ENCODE assay signal across 8 cellular contexts in the genomic region with DNA sequence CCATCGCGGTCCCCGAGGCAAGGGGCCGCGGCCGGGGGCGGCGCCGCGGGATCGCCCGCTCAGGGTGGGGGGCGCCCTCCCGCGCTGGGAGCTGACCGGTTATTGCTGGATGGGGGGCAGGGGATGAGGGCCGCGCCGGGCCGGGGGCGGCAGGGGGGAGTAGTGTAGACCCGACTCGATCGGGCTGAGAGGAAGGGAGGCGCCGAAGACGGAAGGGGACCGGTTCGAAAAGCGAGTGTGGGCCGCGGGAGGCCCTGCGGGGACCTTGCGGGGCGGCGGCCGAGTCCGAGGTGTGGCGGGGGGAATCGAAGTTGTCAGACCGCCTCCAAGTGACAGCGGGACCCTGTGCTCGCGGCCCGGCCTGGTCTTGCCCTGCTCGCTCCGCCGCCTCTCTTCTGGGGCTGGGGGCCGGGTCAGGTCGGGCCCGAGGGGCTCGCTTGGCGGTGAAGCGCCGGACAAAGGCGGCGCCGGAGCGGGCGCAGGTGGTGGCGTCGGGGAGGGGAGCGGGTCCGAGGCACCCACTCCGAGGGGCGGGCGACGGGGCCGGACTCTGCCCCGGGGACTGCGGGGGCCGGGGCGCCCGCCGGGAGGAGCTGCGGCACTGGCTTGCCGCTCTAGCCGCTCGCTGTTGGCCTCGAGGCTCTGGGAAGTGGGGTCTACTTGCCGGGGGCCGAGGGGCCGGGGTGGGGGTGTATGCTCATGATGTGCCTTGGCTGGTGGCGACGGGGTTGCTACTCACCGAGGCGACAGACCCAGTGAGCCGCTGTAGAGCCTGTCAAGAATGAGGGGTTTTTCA. TPM values are rescaled to one million over a fixed set of nuclear protein-coding genes. Genes with fewer than 3 reads are reported as not detected.
DNase-seq lines count a peak whose midpoint lies in the region; ATAC-seq, FAIRE-seq and TF ChIP-seq lines count a peak whose summit lies in the region.

No MANE protein-coding gene starts in this region.

- peaks cover 0 to 16% (median 0%) of the 10 kb centered on the region in 11 experiments; a peak in 7 of 22 replicates for H3K36me3 ChIP-seq in BLaER1 treated with 17β-estradiol and CSF1 and Interleukin-3, amounts not matched to agents 10 nM and 100 nM
- no peaks in the 10 kb centered on the region for H3K36me3 ChIP-seq in prostate gland

- H3K23me2 ChIP-seq in H9 (ENCODE audit: insufficient read length, low read depth, low read length, poor library complexity, severe bottlenecking) = peaks cover 34% of the 10 kb centered on the region

- H3K27ac ChIP-seq in BLaER1 treated with 17β-estradiol and CSF1 and Interleukin-3, amounts not matched to agents 10 nM and 100 nM = peak overlapping the region; percentile 65 to 83 (median 77)
- no peak overlapping the region for H3K27ac ChIP-seq in H9 (ENCODE audit: insufficient read length, low read depth, low read length)
- peak overlapping the region; percentile 27 to 45 for H3K27ac ChIP-seq in prostate gland

- no peak overlapping the region for H3K56ac ChIP-seq in H9 (ENCODE audit: insufficient read length, low read depth, low read length)

- no peak overlapping the region for H4K91ac ChIP-seq in H9 (ENCODE audit: insufficient read length, low read depth, low read length)

- H3K9ac ChIP-seq in BLaER1 treated with 17β-estradiol and CSF1 and Interleukin-3, amounts not matched to agents 10 nM and 100 nM = peak overlapping the region; percentile 72 to 93 (median 87)
- H3K9ac ChIP-seq in H9 (ENCODE audit: extremely low read depth, insufficient read length, low read length) = peak overlapping the region; percentile 22

- peaks cover 68 to 71% of the 10 kb centered on the region in 2 experiments for H3K4me1 Mint-ChIP-seq in H9
- H3K4me1 Mint-ChIP-seq in activated CD4-positive, alpha-beta memory T cell treated with anti-CD3 and anti-CD28 coated beads, Interleukin-2, amount 10 ng/mL, durations not matched to agents 7 days and 5 days = peaks cover 41% of the 10 kb centered on the region

- peak overlapping the region in 1 of 3 experiments; percentile 11; a peak in 2 of 7 replicates for H3K27ac Mint-ChIP-seq in H9
- peak overlapping the region; percentile 49 for H3K27ac Mint-ChIP-seq in activated CD4-positive, alpha-beta memory T cell treated with anti-CD3 and anti-CD28 coated beads, Interleukin-2, amount 10 ng/mL, durations not matched to agents 7 days and 5 days

- peak overlapping the region; percentile 9 for H3K18ac ChIP-seq in H9 (ENCODE audit: insufficient read length, low read depth, low read length)

- DNase-seq in H9 (no peak), fibroblast of pulmonary artery (ENCODE audit: low read depth) (no peak), prostate gland (ENCODE audit: low spot score) (no peak), D721Med (ENCODE audit: insufficient read length, low spot score) (no peak)
- peak; percentile 34 for DNase-seq in activated CD4-positive, alpha-beta memory T cell treated with anti-CD3 and anti-CD28 coated beads, Interleukin-2, amount 10 ng/mL, durations not matched to agents 7 days and 5 days

- peaks cover 15 to 45% (median 25%) of the 10 kb centered on the region in 11 experiments; a peak in 19 of 22 replicates for H3K27me3 ChIP-seq in BLaER1 treated with 17β-estradiol and CSF1 and Interleukin-3, amounts not matched to agents 10 nM and 100 nM
- H3K27me3 ChIP-seq in H9 (ENCODE audit: insufficient read depth, low read length) (no peaks in the 10 kb centered on the region), prostate gland (replicated peaks; ENCODE audit: insufficient read depth) (no peaks in the 10 kb centered on the region)

- H3K79me2 ChIP-seq in H9 (ENCODE audit: insufficient read depth, low read length) = peaks cover 43% of the 10 kb centered on the region; the same call in 1 of the 2 replicates

- no peak overlapping the region for H4K5ac ChIP-seq in H9 (ENCODE audit: insufficient read length, low read depth, low read length)

- no peaks in the 10 kb centered on the region for H3K9me3 Mint-ChIP-seq in H9
- no peaks in the 10 kb centered on the region for H3K9me3 Mint-ChIP-seq in activated CD4-positive, alpha-beta memory T cell treated with anti-CD3 and anti-CD28 coated beads, Interleukin-2, amount 10 ng/mL, durations not matched to agents 7 days and 5 days

- no peak overlapping the region for H2AK5ac ChIP-seq in H9 (ENCODE audit: insufficient read length, low read length)

- H4K8ac ChIP-seq in H9 (replicated peaks; ENCODE audit: insufficient read length, low read depth, low read length) = no peak overlapping the region

- peak overlapping the region; percentile 91 to 99 (median 95) for H3K4me2 ChIP-seq in BLaER1 treated with 17β-estradiol and CSF1 and Interleukin-3, amounts not matched to agents 10 nM and 100 nM
- H3K4me2 ChIP-seq in H9 (ENCODE audit: insufficient read depth, insufficient read length, low read length) = peak overlapping the region; percentile 66

- no peak overlapping the region for H2AFZ ChIP-seq in H9 (ENCODE audit: low read length)

- ATAC-seq in GM19328 (IDR thresholded peaks at IDR 0.05; ENCODE audit: unreplicated experiment) (no peak), HG02938 (IDR thresholded peaks at IDR 0.05; ENCODE audit: unreplicated experiment) (no peak)

- H2BK20ac ChIP-seq in H9 (ENCODE audit: low read depth, low read length, poor library complexity, severe bottlenecking) = no peak overlapping the region

- intact Hi-C loops in prostate gland (cut with DNase I) = loop anchor here (5.0 kb wide), 1 partner anchor 125 kb away; a partner anchor contains a TSS

- CTCF ChIA-PET in activated CD4-positive, alpha-beta memory T cell treated with anti-CD3 and anti-CD28 coated beads, Interleukin-2, amount 10 ng/mL, durations not matched to agents 7 days and 5 days (lab: Charles Lee) = interaction anchor here (0.7 to 2.9 kb wide), 10 partner anchors 9 to 167 kb away, joined by 3 to 11 read pairs (median 4); no protein-coding TSS in a partner anchor

- TF ChIP-seq CTCF in H9 (conservative IDR thresholded peaks at IDR 0.05) = no peak
- TF ChIP-seq CTCF in fibroblast of pulmonary artery (IDR thresholded peaks at IDR 0.05; ENCODE audit: low read length, missing control alignments) = no peak
- TF ChIP-seq CTCF in prostate gland (IDR thresholded peaks at IDR 0.05) = peak in 2 of 4 experiments; percentile 22 to 23
- no peak for TF ChIP-seq CTCF in D721Med (IDR thresholded peaks at IDR 0.05; ENCODE audit: insufficient read depth, missing control alignments)

- peaks cover 9% of the 10 kb centered on the region; the same call in 1 of the 2 replicates for H3K27me3 Mint-ChIP-seq in H9 (ENCODE audit: low read depth)
- H3K27me3 Mint-ChIP-seq in activated CD4-positive, alpha-beta memory T cell treated with anti-CD3 and anti-CD28 coated beads, Interleukin-2, amount 10 ng/mL, durations not matched to agents 7 days and 5 days = peaks cover 46% of the 10 kb centered on the region

- WGBS in H9 (ENCODE audit: extremely low coverage, insufficient read length, low lambda C conversion rate) = no CpG with 5 or more reads among the region's 88 CpGs
- under 1% methylated on average over 46 of the region's 88 CpGs for WGBS in prostate gland

- no peak overlapping the region for H3K4ac ChIP-seq in H9 (ENCODE audit: low read depth, low read length)

- peak overlapping the region; percentile 90 to 95 for H3K4me3 Mint-ChIP-seq in H9
- peak overlapping the region; percentile 87 for H3K4me3 Mint-ChIP-seq in activated CD4-positive, alpha-beta memory T cell treated with anti-CD3 and anti-CD28 coated beads, Interleukin-2, amount 10 ng/mL, durations not matched to agents 7 days and 5 days

- POLR2A ChIA-PET in activated CD4-positive, alpha-beta memory T cell treated with anti-CD3 and anti-CD28 coated beads, Interleukin-2, amount 10 ng/mL, durations not matched to agents 7 days and 5 days (lab: Charles Lee) = interaction anchor here (0.6 to 4.9 kb wide), 10 partner anchors 10 to 280 kb away, joined by 3 to 68 read pairs (median 3); a partner anchor contains a TSS

- no peak overlapping the region for H2BK120ac ChIP-seq in H9 (ENCODE audit: low read depth, low read length, poor library complexity, severe bottlenecking)

- H2BK15ac ChIP-seq in H9 (ENCODE audit: low read depth, low read length) = no peak overlapping the region

- H3K79me1 ChIP-seq in H9 (ENCODE audit: insufficient read depth, low read depth, low read length, poor library complexity, severe bottlenecking) = peaks cover 8% of the 10 kb centered on the region

- H2BK5ac ChIP-seq in H9 (ENCODE audit: insufficient read length, low read length) = no peak overlapping the region

- no peak for FAIRE-seq in D721Med (lab: Jason Lieb, UNC)

- H3K9me3 ChIP-seq in BLaER1 treated with 17β-estradiol and CSF1 and Interleukin-3, amounts not matched to agents 10 nM and 100 nM (replicated peaks in 1 of 11) = no peaks in the 10 kb centered on the region
- H3K9me3 ChIP-seq in H9 (ENCODE audit: control insufficient read depth, low read depth, low read length) (no peaks in the 10 kb centered on the region), prostate gland (no peaks in the 10 kb centered on the region)

- H3K14ac ChIP-seq in H9 (ENCODE audit: insufficient read depth, low read length) = peak overlapping the region; percentile 80

- peaks cover 52 to 59% (median 58%) of the 10 kb centered on the region in 11 experiments for H4K20me1 ChIP-seq in BLaER1 treated with 17β-estradiol and CSF1 and Interleukin-3, amounts not matched to agents 10 nM and 100 nM
- no peaks in the 10 kb centered on the region for H4K20me1 ChIP-seq in H9 (ENCODE audit: control insufficient read depth, insufficient read depth, insufficient read length)

- H3T11ph ChIP-seq in H9 (ENCODE audit: low read length) = no peak overlapping the region

- H3K4me3 ChIP-seq in BLaER1 treated with 17β-estradiol and CSF1 and Interleukin-3, amounts not matched to agents 10 nM and 100 nM = peak overlapping the region; percentile 79 to 93 (median 88)
- H3K4me3 ChIP-seq in fibroblast of pulmonary artery (replicated peaks; ENCODE audit: low read depth, low read length) = peak overlapping the region; percentile 68
- peak overlapping the region; percentile 84 to 92 for H3K4me3 ChIP-seq in prostate gland

- no peak overlapping the region for H2BK12ac ChIP-seq in H9 (ENCODE audit: insufficient read length, low read depth, low read length)

- peaks cover 56 to 68% (median 61%) of the 10 kb centered on the region in 10 experiments for H3K4me1 ChIP-seq in BLaER1 treated with 17β-estradiol and CSF1 and Interleukin-3, amounts not matched to agents 10 nM and 100 nM
- H3K4me1 ChIP-seq in H9 (ENCODE audit: insufficient read depth, low read length) = peaks cover 28% of the 10 kb centered on the region
- peaks cover 7% of the 10 kb centered on the region for H3K4me1 ChIP-seq in prostate gland (replicated peaks)

- H3K23ac ChIP-seq in H9 (ENCODE audit: insufficient read length, low read depth, low read length) = no peak overlapping the region

- H3K36me3 Mint-ChIP-seq in H9 (ENCODE audit: insufficient read depth in 1 of 3, low read depth in 3 of 3) = peaks cover 0 to 23% (median 0%) of the 10 kb centered on the region in 3 experiments; a peak in 5 of 7 replicates
- H3K36me3 Mint-ChIP-seq in activated CD4-positive, alpha-beta memory T cell treated with anti-CD3 and anti-CD28 coated beads, Interleukin-2, amount 10 ng/mL, durations not matched to agents 7 days and 5 days (ENCODE audit: low read depth) = peaks cover 8% of the 10 kb centered on the region

- no peak for TF ChIP-seq POLR2A in prostate gland (IDR thresholded peaks at IDR 0.05)

RNA-seq across cellular contexts. Expression of a gene that starts 1.2 kb away (rescaled TPM):
- total RNA-seq in H9 (2021) (52.9 and 54.1 TPM in 2 replicates), prostate gland (10 to 100 TPM; 17.0 to 39.4 TPM)
- 10 to 100 TPM; 26.0 to 27.0 TPM for total RNA-seq in activated CD4-positive, alpha-beta memory T cell treated with anti-CD3 and anti-CD28 coated beads, Interleukin-2, amount 10 ng/mL, durations not matched to agents 7 days and 5 days

RNA-seq across cellular contexts. Expression of a gene that starts 28.9 kb away (rescaled TPM):
- 24.4 and 25.7 TPM in 2 replicates for total RNA-seq in H9 (2021)
- total RNA-seq in activated CD4-positive, alpha-beta memory T cell treated with anti-CD3 and anti-CD28 coated beads, Interleukin-2, amount 10 ng/mL, durations not matched to agents 7 days and 5 days = 10 to 100 TPM; 13.9 to 15.9 TPM
- total RNA-seq in prostate gland = 10 to 100 TPM; 14.9 to 22.3 TPM

RNA-seq across cellular contexts. Expression of a gene that starts 36.3 kb away (rescaled TPM):
- total RNA-seq in H9 (2021) (86.7 and 93.1 TPM in 2 replicates), prostate gland (100 to 1,000 TPM; 112 to 115 TPM)
- total RNA-seq in activated CD4-positive, alpha-beta memory T cell treated with anti-CD3 and anti-CD28 coated beads, Interleukin-2, amount 10 ng/mL, durations not matched to agents 7 days and 5 days = 10 to 100 TPM; 38.1 to 38.4 TPM

RNA-seq across cellular contexts. Expression of a gene that starts 59.4 kb away (rescaled TPM):
- total RNA-seq in H9 (2021) (53.9 TPM in 2 replicates), prostate gland (10 to 100 TPM; 12.9 to 19.8 TPM)
- total RNA-seq in activated CD4-positive, alpha-beta memory T cell treated with anti-CD3 and anti-CD28 coated beads, Interleukin-2, amount 10 ng/mL, durations not matched to agents 7 days and 5 days = 10 to 100 TPM; 54.2 to 54.3 TPM
